ENCODE assay signal across 22 cellular contexts in genomic region chr1:42965339-42965738, GRCh38. TPM values are rescaled to one million over a fixed set of nuclear protein-coding genes. Genes with fewer than 3 reads are reported as not detected.
DNase-seq lines count a peak whose midpoint lies in the region; ATAC-seq, FAIRE-seq and TF ChIP-seq lines count a peak whose summit lies in the region.
"Had no signal": no experiment of that assay in that cellular context is flagged by ENCODE, and none has a peak within 500 bp of the region (broad histone marks: within the 10 kb centered on the region; RNA-seq: fewer than 3 reads in every experiment).

No MANE protein-coding gene starts in this region.

- peak overlapping the region; percentile 23 for H3K27ac Mint-ChIP-seq in osteocyte (ENCODE audit: unreplicated experiment)
- H3K27ac Mint-ChIP-seq: CD8-positive, alpha-beta memory T cell had no signal

- no peaks in the 10 kb centered on the region for H3K9me3 Mint-ChIP-seq in osteocyte (ENCODE audit: unreplicated experiment)
- H3K9me3 Mint-ChIP-seq: CD8-positive, alpha-beta memory T cell had no signal

- no peak overlapping the region for H3K4me2 ChIP-seq in A549

- H3K4me1 Mint-ChIP-seq in osteocyte (ENCODE audit: unreplicated experiment), result peaks cover 55% of the 10 kb centered on the region

- no peaks in the 10 kb centered on the region for H3K27me3 Mint-ChIP-seq in osteocyte (ENCODE audit: unreplicated experiment)
- H3K27me3 Mint-ChIP-seq: CD8-positive, alpha-beta memory T cell had no signal

- TF ChIP-seq POLR2A in A549 (IDR thresholded peaks at IDR 0.05; ENCODE audit: low read length), result no peak
- TF ChIP-seq POLR2A in spleen (IDR thresholded peaks at IDR 0.05), result no peak

- no peak overlapping the region for H3K4me3 Mint-ChIP-seq in osteocyte (ENCODE audit: unreplicated experiment)
- H3K4me3 Mint-ChIP-seq: CD8-positive, alpha-beta memory T cell had no signal

- intact Hi-C loops in A673 (cut with micrococcal nuclease; ENCODE audit: unreplicated experiment), result no loop called here
- intact Hi-C loops in spleen (cut with DNase I; ENCODE audit: low total_unique reads), result no loop called here

- POLR2A ChIA-PET in A549 (lab: Yijun Ruan, JAX), result no interaction called here
- POLR2A ChIA-PET in A673 (lab: Charles Lee; ENCODE audit: low non-redundant PET), result no interaction called here

- DNase-seq in A549 (ENCODE audit: low read depth in 1 of 2, low spot score in 1 of 2), result no peak
- no peak for DNase-seq in epithelial cell of prostate (ENCODE audit: low read depth, low spot score)
- DNase-seq in osteocyte (ENCODE audit: extremely low spot score, unreplicated experiment), result no peak
- no peak for DNase-seq in H7
- no peak for DNase-seq in A673 (ENCODE audit: low spot score)
- no peak for DNase-seq in spleen
- DNase-seq: AML-193; C1 segment of cervical spinal cord; Calu3; CD8-positive, alpha-beta memory T cell; GDM1; NCI-H1092 treated with DMSO at 0.1 percent for 48 hours; NCI-H1436 treated with DMSO at 0.1 percent for 48 hours; NCI-H2029; NCI-H226; NCI-H510A treated with DMSO at 0.1 percent for 48 hours; NCI-H748 treated with DMSO at 0.1 percent for 48 hours had no signal

- ATAC-seq in A549 (no peak), HG03469 (IDR thresholded peaks at IDR 0.05; ENCODE audit: unreplicated experiment) (no peak)
- ATAC-seq: SK-N-SH treated with all-trans-retinoic acid at 6 μM for 48 hours had no signal

- no peak for TF ChIP-seq CTCF in A549 (IDR thresholded peaks at IDR 0.05)
- TF ChIP-seq CTCF in VCaP (conservative IDR thresholded peaks at IDR 0.05), result no peak
- no peak for TF ChIP-seq CTCF in osteocyte (IDR thresholded peaks at IDR 0.05)
- no peak for TF ChIP-seq CTCF in A673 (conservative IDR thresholded peaks at IDR 0.05; ENCODE audit: low read depth, low read length)
- no peak for TF ChIP-seq CTCF in spleen (IDR thresholded peaks at IDR 0.05 in 8 of 11, conservative IDR thresholded peaks at IDR 0.05 in 3 of 11)

- H3K36me3 ChIP-seq in H7 (replicated peaks; ENCODE audit: control insufficient read depth, insufficient read depth, low read length) (no peaks in the 10 kb centered on the region; the same call in 1 of the 2 replicates), A673 (ENCODE audit: insufficient read depth, low read length, poor library complexity, severe bottlenecking) (no peaks in the 10 kb centered on the region), spleen (no peaks in the 10 kb centered on the region)

- BruUV-seq in A673 (replicated peaks; lab: Mats Ljungman, UMichigan), result no TSS peak

- no peak for TF ChIP-seq RAD21 in A549 (conservative IDR thresholded peaks at IDR 0.05 in 1 of 2, IDR thresholded peaks at IDR 0.05 in 1 of 2)

- CTCF ChIA-PET in A549 (lab: Yijun Ruan, JAX), result interaction anchor here (0.9 to 1.4 kb wide), 4 partner anchors 42 to 108 kb away, joined by 3 to 8 read pairs (median 5); no protein-coding TSS in a partner anchor
- CTCF ChIA-PET in A673 (lab: Charles Lee), result no interaction called here

- peak overlapping the region; percentile 87 to 98; a peak in 5 of 6 replicates for H3K27ac ChIP-seq in A549
- peak overlapping the region; percentile 33; the same call in 1 of the 2 replicates for H3K27ac ChIP-seq in VCaP
- H3K27ac ChIP-seq in epithelial cell of prostate, result peak overlapping the region; percentile 93
- H3K27ac ChIP-seq in A673 (ENCODE audit: low read depth, low read length, poor library complexity, severe bottlenecking), result no peak overlapping the region
- no peak overlapping the region for H3K27ac ChIP-seq in spleen
- H3K27ac ChIP-seq: 22Rv1 had no signal

- WGBS in A549 (ENCODE audit: missing lambda C conversion rate), result 95% methylated on average over 1 of the region's 1 CpG
- WGBS in spleen, 5 donors, result 86 to 100% (median 91%) methylated on average over 1 of the region's 1 CpG

- H3K36me3 Mint-ChIP-seq in osteocyte (ENCODE audit: unreplicated experiment), result no peaks in the 10 kb centered on the region

- TF ChIP-seq EP300 in A549 (IDR thresholded peaks at IDR 0.05), result no peak

- no peak overlapping the region for H3K4me3 ChIP-seq in A549
- no peak overlapping the region for H3K4me3 ChIP-seq in H7 (ENCODE audit: insufficient read depth, low read depth, low read length)
- H3K4me3 ChIP-seq in A673 (ENCODE audit: low read depth, low read length, poor library complexity, severe bottlenecking), result no peak overlapping the region
- H3K4me3 ChIP-seq in spleen, result no peak overlapping the region

- H3K27me3 ChIP-seq in H7 (ENCODE audit: control insufficient read depth, insufficient read depth, low read length) (no peaks in the 10 kb centered on the region; the same call in 1 of the 2 replicates), A673 (replicated peaks; ENCODE audit: insufficient read depth, low read depth, low read length, poor library complexity) (no peaks in the 10 kb centered on the region), spleen (replicated peaks in 1 of 7) (peaks cover 0 to 32% (median 0%) of the 10 kb centered on the region in 7 donors)

- H3K9me3 ChIP-seq in A549 (no peaks in the 10 kb centered on the region), A673 (ENCODE audit: low read depth, low read length, poor library complexity, severe bottlenecking) (no peaks in the 10 kb centered on the region), spleen (no peaks in the 10 kb centered on the region)

- H3K4me1 ChIP-seq in A549, result peaks cover 76% of the 10 kb centered on the region
- peaks cover 5% of the 10 kb centered on the region for H3K4me1 ChIP-seq in A673 (ENCODE audit: insufficient read depth, low read length, poor library complexity, severe bottlenecking)
- H3K4me1 ChIP-seq in spleen, result peaks cover 0 to 35% (median 6%) of the 10 kb centered on the region in 6 donors

- FAIRE-seq in A549 (lab: Jason Lieb, UNC), result no peak
- FAIRE-seq: H1 had no signal

TF ChIP-seq in A549, 52 proteins besides CTCF, POLR2A, EP300 and RAD21:
- no peak for TF ChIP-seq POLR2AphosphoS2 (conservative IDR thresholded peaks at IDR 0.05; ENCODE audit: low read length)
- no peak for TF ChIP-seq TP53 (CRISPR knock-in tag; IDR thresholded peaks at IDR 0.05)
- TF ChIP-seq PHF8 (IDR thresholded peaks at IDR 0.05; ENCODE audit: borderline replicate concordance, low read depth), result no peak
- no peak for TF ChIP-seq RCOR1 (IDR thresholded peaks at IDR 0.05; ENCODE audit: low read depth, low read length)
- TF ChIP-seq E2F6 (IDR thresholded peaks at IDR 0.05; ENCODE audit: borderline replicate concordance, low read depth), result no peak
- no peak for TF ChIP-seq KDM5A (IDR thresholded peaks at IDR 0.05)
- no peak for TF ChIP-seq TFCP2L1 (CRISPR knock-in tag; IDR thresholded peaks at IDR 0.05)
- no peak for TF ChIP-seq KDM1A (IDR thresholded peaks at IDR 0.05; ENCODE audit: low read depth)
- no peak for TF ChIP-seq RFX5 (IDR thresholded peaks at IDR 0.05)
- TF ChIP-seq NFE2L2 (conservative IDR thresholded peaks at IDR 0.05; ENCODE audit: low read length), result no peak
- TF ChIP-seq BHLHE40 (IDR thresholded peaks at IDR 0.05; ENCODE audit: low read depth, low read length), result no peak

RNA-seq across cellular contexts. Expression of gene SLC2A1, which starts 6.7 kb away (rescaled TPM):
- 106 and 107 TPM in 2 replicates for polyA plus RNA-seq in A549 (2011; rRNA removed)
- polyA plus RNA-seq in A549 (2012; cell fraction: cytosol; rRNA removed), result 118 and 141 TPM in 2 replicates
- polyA plus RNA-seq in A549 (2012; cell fraction: nucleus; rRNA removed), result 397 and 557 TPM in 2 replicates
- polyA plus RNA-seq in A549 (2017; fragmentation: RNase III; extraction: RNeasy Plus Mini Kit Qiagen cat#74134 plus additional on column Dnase treatment), result 103 to 137 TPM (median 124 TPM) in 3 replicates
- polyA minus RNA-seq in A549 (2011; rRNA and poly(A)+ RNA removed), result 122 and 160 TPM in 2 replicates
- total RNA-seq in osteocyte, result 200 and 236 TPM in 2 replicates
- total RNA-seq in H7 (2014; rRNA removed; shearing (Covaris generic)), result 90.9 and 93.7 TPM in 2 replicates
- total RNA-seq in A673 (2021), result 36.7 and 43.2 TPM in 2 replicates
- total RNA-seq in spleen, result 100 to 1,000 TPM in 3 of 7 donors, 10 to 100 TPM in 4; 26.2 to 142 (median 83.1) TPM
- 10 to 100 TPM; 18.3 to 31.0 (median 19.5) TPM for polyA plus RNA-seq in spleen

Comparison
In these comparisons a context has a peak if more than half of its experiments do, and no peak if none do; other contexts are left out.
1. H3K27ac ChIP-seq: peak in A549 (2 of 2), VCaP (single experiment) and epithelial cell of prostate (single experiment); none in A673 (single experiment) and spleen (0 of 8).